ENCODE assay signal across 22 cellular contexts in genomic region chr10:67959839-67960476, GRCh38.
DNase-seq lines count a peak whose midpoint lies in the region; ATAC-seq, FAIRE-seq and TF ChIP-seq lines count a peak whose summit lies in the region.
"Had no signal": no experiment of that assay in that cellular context is flagged by ENCODE, and none has a peak within 500 bp of the region (broad histone marks: within the 10 kb centered on the region; RNA-seq: fewer than 3 reads in every experiment).

No MANE protein-coding gene starts in this region.

- no peak for FAIRE-seq in A549 (lab: Jason Lieb, UNC)
- FAIRE-seq: GM19239 had no signal

- H3K27me3 Mint-ChIP-seq in activated naive CD8-positive, alpha-beta T cell treated with anti-CD3 and anti-CD28 coated beads, Interleukin-2, amount 50 U/mL, for 24 hours: no peaks in the 10 kb centered on the region

- H3K36me3 ChIP-seq in PC-3 (ENCODE audit: low read depth, low read length) (peaks cover 17% of the 10 kb centered on the region; the same call in 1 of the 2 replicates), right lobe of liver (peaks cover 0 to 6% (median 0%) of the 10 kb centered on the region in 4 donors)
- H3K36me3 ChIP-seq: SJCRH30 had no signal

- H3F3A ChIP-seq in PC-3 (ENCODE audit: low read length, unreplicated experiment): no peaks in the 10 kb centered on the region

- no peaks in the 10 kb centered on the region for H3K79me2 ChIP-seq in PC-3 (ENCODE audit: low read length)

- WGBS in A549 (ENCODE audit: missing lambda C conversion rate): 89% methylated on average over 8 of the region's 8 CpGs
- WGBS in right lobe of liver (ENCODE audit: insufficient coverage, low coverage, low lambda C conversion rate, missing lambda C conversion rate): 31% methylated on average over 7 of the region's 8 CpGs

- CTCF ChIA-PET in A549 (lab: Yijun Ruan, JAX): interaction anchor here (1.3 kb wide), 1 partner anchor 48 kb away, joined by 4 read pairs; no protein-coding TSS in a partner anchor
- CTCF ChIA-PET in PC-3 (lab: Charles Lee): no interaction called here

- TF ChIP-seq RAD21 in A549 (conservative IDR thresholded peaks at IDR 0.05 in 1 of 2, IDR thresholded peaks at IDR 0.05 in 1 of 2): no peak

- BruUV-seq in PC-3 (replicated peaks; lab: Mats Ljungman, UMichigan): no TSS peak

- TF ChIP-seq POLR2A in A549 (IDR thresholded peaks at IDR 0.05; ENCODE audit: low read length): no peak
- no peak for TF ChIP-seq POLR2A in right lobe of liver (IDR thresholded peaks at IDR 0.05)

- no peak overlapping the region for H2AFZ ChIP-seq in PC-3 (ENCODE audit: low read length)

- POLR2A ChIA-PET in A549 (lab: Yijun Ruan, JAX): no interaction called here
- POLR2A ChIA-PET in PC-3 (lab: Charles Lee; ENCODE audit: unreplicated experiment): no interaction called here

- H3K4me1 Mint-ChIP-seq in activated naive CD8-positive, alpha-beta T cell treated with anti-CD3 and anti-CD28 coated beads, Interleukin-2, amount 50 U/mL, for 24 hours: no peaks in the 10 kb centered on the region

- no peak overlapping the region for H3K4me3 ChIP-seq in A549
- no peak overlapping the region for H3K4me3 ChIP-seq in PC-3 (ENCODE audit: low read length)
- no peak overlapping the region for H3K4me3 ChIP-seq in right lobe of liver
- H3K4me3 ChIP-seq: SJCRH30 had no signal

- DNase-seq in A549 (ENCODE audit: low read depth in 1 of 2, low spot score in 1 of 2): no peak
- no peak for DNase-seq in PC-3
- DNase-seq in right lobe of liver: peak; percentile 29 to 71 (median 59)
- no peak for DNase-seq in activated naive CD8-positive, alpha-beta T cell treated with anti-CD3 and anti-CD28 coated beads, Interleukin-2, amount 50 U/mL, for 24 hours
- DNase-seq in cortex of kidney (lab: John Stamatoyannopoulos, UW): no peak
- DNase-seq in stimulated activated naive CD4-positive, alpha-beta T cell (lab: John Stamatoyannopoulos, UW): no peak
- DNase-seq: 8988T, H9, Kasumi-1, NCI-H1092 treated with DMSO at 0.1 percent for 48 hours, NCI-H1436, NCI-H187, NCI-H2081 treated with DMSO at 0.1 percent for 48 hours, NCI-H2171, NCI-H226, NCI-H524, NCI-H774, SJCRH30 had no signal

- no peak overlapping the region for H3K9ac ChIP-seq in PC-3 (ENCODE audit: low read length)

- no peak overlapping the region for H3K4me3 Mint-ChIP-seq in activated naive CD8-positive, alpha-beta T cell treated with anti-CD3 and anti-CD28 coated beads, Interleukin-2, amount 50 U/mL, for 24 hours
- H3K4me3 Mint-ChIP-seq: H9 had no signal

- no peak overlapping the region for H3K27ac Mint-ChIP-seq in activated naive CD8-positive, alpha-beta T cell treated with anti-CD3 and anti-CD28 coated beads, Interleukin-2, amount 50 U/mL, for 24 hours
- H3K27ac Mint-ChIP-seq: H9 had no signal

- no peaks in the 10 kb centered on the region for H3K9me2 ChIP-seq in PC-3 (replicated peaks; ENCODE audit: low read length)

- H3K9me3 Mint-ChIP-seq in activated naive CD8-positive, alpha-beta T cell treated with anti-CD3 and anti-CD28 coated beads, Interleukin-2, amount 50 U/mL, for 24 hours: no peaks in the 10 kb centered on the region
- H3K9me3 Mint-ChIP-seq: H9 had no signal

- peak; percentile 19 to 58; a peak in 3 of 6 replicates for ATAC-seq in A549
- ATAC-seq in PC-3: peak; percentile 15; the same call in 1 of the 2 replicates
- ATAC-seq in esophagus mucosa: peak; percentile 25
- peak; percentile 98 to 100 (median 98) for ATAC-seq in right lobe of liver
- no peak for ATAC-seq in activated naive CD8-positive, alpha-beta T cell treated with anti-CD3 and anti-CD28 coated beads, Interleukin-2, amount 50 U/mL, for 24 hours
- no peak for ATAC-seq in GM21423 (IDR thresholded peaks at IDR 0.05; ENCODE audit: unreplicated experiment)
- ATAC-seq: Right ventricle myocardium inferior had no signal

- intact Hi-C loops in PC-3 (cut with micrococcal nuclease) (no loop called here), right lobe of liver (cut with DNase I) (no loop called here)

- no peak for TF ChIP-seq EP300 in A549 (IDR thresholded peaks at IDR 0.05)

- H3K27ac ChIP-seq in A549: no peak overlapping the region
- no peak overlapping the region for H3K27ac ChIP-seq in PC-3 (ENCODE audit: low read length)
- peak overlapping the region in 1 of 3 donors; percentile 17 for H3K27ac ChIP-seq in right lobe of liver
- H3K27ac ChIP-seq: SJCRH30 had no signal

- H3K4me1 ChIP-seq in A549 (no peaks in the 10 kb centered on the region; the same call in 2 of the 3 replicates), PC-3 (ENCODE audit: insufficient read depth, low read length) (no peaks in the 10 kb centered on the region), right lobe of liver (peaks cover 0 to 9% (median 4%) of the 10 kb centered on the region in 4 donors)
- H3K4me1 ChIP-seq: SJCRH30 had no signal

- no peaks in the 10 kb centered on the region for H4K20me1 ChIP-seq in PC-3 (ENCODE audit: low read length)

- no peaks in the 10 kb centered on the region for H3K27me3 ChIP-seq in PC-3 (ENCODE audit: low read length)
- H3K27me3 ChIP-seq in right lobe of liver: no peaks in the 10 kb centered on the region
- H3K27me3 ChIP-seq: SJCRH30 had no signal

- H3K9me3 ChIP-seq in A549: no peaks in the 10 kb centered on the region
- H3K9me3 ChIP-seq in PC-3 (ENCODE audit: low read length): no peaks in the 10 kb centered on the region
- H3K9me3 ChIP-seq in right lobe of liver: no peaks in the 10 kb centered on the region
- H3K9me3 ChIP-seq: SJCRH30 had no signal

- no peak overlapping the region for H3K4me2 ChIP-seq in A549
- H3K4me2 ChIP-seq in PC-3 (ENCODE audit: low read length): no peak overlapping the region

- H3K36me3 Mint-ChIP-seq in activated naive CD8-positive, alpha-beta T cell treated with anti-CD3 and anti-CD28 coated beads, Interleukin-2, amount 50 U/mL, for 24 hours (ENCODE audit: low read depth): peaks cover 16% of the 10 kb centered on the region

- TF ChIP-seq CTCF in A549 (IDR thresholded peaks at IDR 0.05): no peak
- TF ChIP-seq CTCF in PC-3 (conservative IDR thresholded peaks at IDR 0.05; ENCODE audit: low read depth, low read length): no peak
- no peak for TF ChIP-seq CTCF in right lobe of liver (IDR thresholded peaks at IDR 0.05)

TF ChIP-seq in A549, 52 proteins besides CTCF, POLR2A, EP300 and RAD21:
- TF ChIP-seq HES2 (IDR thresholded peaks at IDR 0.05): no peak
- TF ChIP-seq MAX (IDR thresholded peaks at IDR 0.05): no peak
- no peak for TF ChIP-seq RCOR1 (IDR thresholded peaks at IDR 0.05; ENCODE audit: low read depth, low read length)
- TF ChIP-seq RNF2 (IDR thresholded peaks at IDR 0.05; ENCODE audit: borderline replicate concordance, low read depth): no peak
- no peak for TF ChIP-seq FOSB (CRISPR knock-in tag; IDR thresholded peaks at IDR 0.05)
- no peak for TF ChIP-seq CBX2 (IDR thresholded peaks at IDR 0.05; ENCODE audit: borderline replicate concordance, low read depth)
- no peak for TF ChIP-seq BCL3 (IDR thresholded peaks at IDR 0.05)
- no peak for TF ChIP-seq POLR2AphosphoS2 (conservative IDR thresholded peaks at IDR 0.05; ENCODE audit: low read length)
- no peak for TF ChIP-seq PHF8 (IDR thresholded peaks at IDR 0.05; ENCODE audit: borderline replicate concordance, low read depth)
- no peak for TF ChIP-seq EHF (CRISPR knock-in tag; IDR thresholded peaks at IDR 0.05)
- no peak for TF ChIP-seq JUNB (IDR thresholded peaks at IDR 0.05)
- TF ChIP-seq TFCP2L1 (CRISPR knock-in tag; IDR thresholded peaks at IDR 0.05): no peak
- no peak for TF ChIP-seq NFE2L2 (conservative IDR thresholded peaks at IDR 0.05; ENCODE audit: low read length)
- TF ChIP-seq FOSL2 (IDR thresholded peaks at IDR 0.05): no peak
- TF ChIP-seq FOSL2 (CRISPR knock-in tag; IDR thresholded peaks at IDR 0.05): no peak
- TF ChIP-seq NR3C1 (IDR thresholded peaks at IDR 0.05): no peak
- no peak for TF ChIP-seq KDM5A (IDR thresholded peaks at IDR 0.05)
- TF ChIP-seq HDAC2 (IDR thresholded peaks at IDR 0.05): no peak
- TF ChIP-seq TP53 (CRISPR knock-in tag; IDR thresholded peaks at IDR 0.05): no peak

Comparison
In these comparisons a context has a peak if more than half of its experiments do, and no peak if none do; other contexts are left out.
1. ATAC-seq: peak in A549 (2 of 2), PC-3 (single experiment), esophagus mucosa (single experiment) and right lobe of liver (4 of 4); none in activated naive CD8-positive, alpha-beta T cell treated with anti-CD3 and anti-CD28 coated beads, Interleukin-2, amount 50 U/mL, for 24 hours (single experiment) and GM21423 (single experiment).
2. DNase-seq: peak in right lobe of liver (3 of 3); none in A549 (0 of 2), PC-3 (single experiment), activated naive CD8-positive, alpha-beta T cell treated with anti-CD3 and anti-CD28 coated beads, Interleukin-2, amount 50 U/mL, for 24 hours (single experiment), cortex of kidney (single experiment) and stimulated activated naive CD4-positive, alpha-beta T cell (0 of 6).